16 cellular contexts compared by ENCODE assay signal in the genomic region with DNA sequence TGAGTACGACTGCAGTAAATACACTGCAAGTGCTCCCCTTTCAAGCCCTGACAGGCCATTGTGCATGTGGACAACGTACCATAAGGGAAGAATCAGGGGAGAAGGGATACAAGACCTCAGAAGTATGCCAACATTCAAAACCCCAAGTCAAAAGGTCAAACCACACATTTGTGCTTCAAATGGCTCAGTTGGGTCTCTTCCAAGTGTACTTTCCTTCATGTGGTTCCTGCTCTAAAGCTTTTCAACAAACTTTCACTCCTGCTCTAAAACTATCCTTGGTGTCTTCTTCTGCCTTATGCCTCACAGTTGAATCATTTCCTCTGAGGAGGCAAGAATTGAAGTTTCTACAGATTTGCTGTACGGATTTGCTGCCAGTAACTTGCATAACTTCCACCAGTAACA.
DNase-seq lines count a peak whose midpoint lies in the region; ATAC-seq and TF ChIP-seq lines count a peak whose summit lies in the region.
"Had no signal": no experiment of that assay in that cellular context is flagged by ENCODE, and none has a peak within 500 bp of the region (broad histone marks: within the 10 kb centered on the region; RNA-seq: fewer than 3 reads in every experiment).

No MANE protein-coding gene starts in this region.

- no peaks in the 10 kb centered on the region for H3K9me3 Mint-ChIP-seq in activated CD8-positive, alpha-beta T cell treated with anti-CD3 and anti-CD28 coated beads, Interleukin-2, amount 10 ng/mL, durations not matched to agents 7 days and 5 days (ENCODE audit: insufficient read depth)

- no peaks in the 10 kb centered on the region for H3K4me1 Mint-ChIP-seq in activated CD8-positive, alpha-beta T cell treated with anti-CD3 and anti-CD28 coated beads, Interleukin-2, amount 10 ng/mL, durations not matched to agents 7 days and 5 days (ENCODE audit: low read depth)
- H3K4me1 Mint-ChIP-seq: activated B cell treated with CpG ODN at 0.5 μM for 24 hours had no signal

- POLR2A ChIA-PET in activated CD8-positive, alpha-beta T cell treated with anti-CD3 and anti-CD28 coated beads, Interleukin-2, amount 10 ng/mL, durations not matched to agents 7 days and 5 days (lab: Charles Lee) = no interaction called here

- CTCF ChIA-PET in activated CD8-positive, alpha-beta T cell treated with anti-CD3 and anti-CD28 coated beads, Interleukin-2, amount 10 ng/mL, durations not matched to agents 7 days and 5 days (lab: Charles Lee) = no interaction called here

- DNase-seq in SIG-M5 treated with dmso at 0.1 percent for 504 hours (lab: John Stamatoyannopoulos, UW; ENCODE audit: unreplicated experiment) (peak; percentile 49), SIG-M5 (lab: John Stamatoyannopoulos, UW) (no peak), SW480 (ENCODE audit: low spot score) (peak; percentile 51), fibroblast of the aortic adventitia (ENCODE audit: low read depth) (peak; percentile 100), stromal cell of bone marrow (ENCODE audit: low read depth) (peak; percentile 97), posterior vena cava (ENCODE audit: low spot score) (no peak), putamen (ENCODE audit: low spot score) (no peak)
- DNase-seq in activated CD8-positive, alpha-beta T cell treated with anti-CD3 and anti-CD28 coated beads, Interleukin-2, amount 10 ng/mL, durations not matched to agents 7 days and 5 days = no peak
- DNase-seq: activated B cell treated with CpG ODN at 0.5 μM for 24 hours; activated naive CD4-positive, alpha-beta T cell; effector CD4-positive, alpha-beta T cell; NCI-H2107; Peyer's patch; testis had no signal

- no peak overlapping the region for H3K27ac Mint-ChIP-seq in activated CD8-positive, alpha-beta T cell treated with anti-CD3 and anti-CD28 coated beads, Interleukin-2, amount 10 ng/mL, durations not matched to agents 7 days and 5 days
- H3K27ac Mint-ChIP-seq: activated B cell treated with CpG ODN at 0.5 μM for 24 hours had no signal

- intact Hi-C loops in posterior vena cava (cut with DNase I) = no loop called here

- H3K27me3 Mint-ChIP-seq in activated CD8-positive, alpha-beta T cell treated with anti-CD3 and anti-CD28 coated beads, Interleukin-2, amount 10 ng/mL, durations not matched to agents 7 days and 5 days (ENCODE audit: low read depth) = no peaks in the 10 kb centered on the region
- H3K27me3 Mint-ChIP-seq: activated B cell treated with CpG ODN at 0.5 μM for 24 hours had no signal

- H3K4me3 Mint-ChIP-seq in activated CD8-positive, alpha-beta T cell treated with anti-CD3 and anti-CD28 coated beads, Interleukin-2, amount 10 ng/mL, durations not matched to agents 7 days and 5 days = no peak overlapping the region
- H3K4me3 Mint-ChIP-seq: activated B cell treated with CpG ODN at 0.5 μM for 24 hours, neural crest cell had no signal

- no peak for ATAC-seq in activated CD8-positive, alpha-beta T cell treated with anti-CD3 and anti-CD28 coated beads, Interleukin-2, amount 10 ng/mL, durations not matched to agents 7 days and 5 days

- no peak for TF ChIP-seq CTCF in fibroblast of the aortic adventitia (IDR thresholded peaks at IDR 0.05; ENCODE audit: insufficient read depth, low read length)

- no peak overlapping the region for H3K4me3 ChIP-seq in fibroblast of the aortic adventitia (ENCODE audit: low read depth, low read length)
- H3K4me3 ChIP-seq: BLaER1, Peyer's patch, testis had no signal

- H3K36me3 Mint-ChIP-seq in activated CD8-positive, alpha-beta T cell treated with anti-CD3 and anti-CD28 coated beads, Interleukin-2, amount 10 ng/mL, durations not matched to agents 7 days and 5 days (ENCODE audit: low read depth) = no peaks in the 10 kb centered on the region

Comparison
In these comparisons a context has a peak if more than half of its experiments do, and no peak if none do; other contexts are left out.
1. DNase-seq: peak in SIG-M5 treated with dmso at 0.1 percent for 504 hours (single experiment), SW480 (single experiment), fibroblast of the aortic adventitia (single experiment) and stromal cell of bone marrow (single experiment); none in SIG-M5 (single experiment), activated CD8-positive, alpha-beta T cell treated with anti-CD3 and anti-CD28 coated beads, Interleukin-2, amount 10 ng/mL, durations not matched to agents 7 days and 5 days (single experiment), posterior vena cava (single experiment) and putamen (single experiment).